ENCODE assay signal across 19 cellular contexts in the genomic region with DNA sequence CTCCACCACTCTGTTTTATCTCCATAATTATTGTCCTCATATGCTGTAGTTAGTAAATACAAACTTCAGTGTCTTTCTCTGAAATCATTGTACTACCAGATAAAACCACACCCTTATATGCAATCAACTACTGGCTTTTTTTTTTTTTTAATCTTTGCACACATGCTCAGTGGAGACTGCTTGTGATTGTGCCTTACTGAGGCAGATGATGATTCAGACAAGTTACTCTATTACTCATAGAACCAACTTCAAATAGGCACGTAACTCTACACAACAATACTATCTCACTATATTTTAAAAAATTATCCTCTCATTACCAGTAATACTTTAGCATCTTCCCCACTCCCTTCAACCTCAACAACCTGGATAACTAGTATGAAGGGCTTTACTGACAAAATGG.
"Had no signal": no experiment of that assay in that cellular context is flagged by ENCODE, and none has a peak within 500 bp of the region (broad histone marks: within the 10 kb centered on the region; RNA-seq: fewer than 3 reads in every experiment).

No MANE protein-coding gene starts in this region.

- H3K4me3 ChIP-seq: dorsolateral prefrontal cortex, gastrocnemius medialis, lung, spleen, thyroid gland had no signal

- ATAC-seq: activated T-cell treated with anti-CD3 and anti-CD28 coated beads, Interleukin-2, amount 50 U/mL, for 4 hours; gastrocnemius medialis; left lobe of liver; natural killer cell treated with Interleukin-12 subunit alpha and Interleukin-12 subunit beta and Interleukin-15 and Interleukin-18, amount 100 ng/mL, for 72 hours; sciatic nerve had no signal

- H3K27me3 Mint-ChIP-seq: activated CD4-positive, alpha-beta T cell treated with anti-CD3 and anti-CD28 coated beads, Interleukin-2, amount 10 ng/mL, durations not matched to agents 7 days and 5 days; natural killer cell treated with Interleukin-12 subunit alpha and Interleukin-12 subunit beta and Interleukin-15 and Interleukin-18, amount 100 ng/mL, for 72 hours had no signal

- H3K4me1 Mint-ChIP-seq: activated CD4-positive, alpha-beta T cell treated with anti-CD3 and anti-CD28 coated beads, Interleukin-2, amount 10 ng/mL, durations not matched to agents 7 days and 5 days; mesothelial cell of epicardium had no signal

- H3K27ac Mint-ChIP-seq: activated CD4-positive, alpha-beta T cell treated with anti-CD3 and anti-CD28 coated beads, Interleukin-2, amount 10 ng/mL, durations not matched to agents 7 days and 5 days; mesothelial cell of epicardium; natural killer cell treated with Interleukin-12 subunit alpha and Interleukin-12 subunit beta and Interleukin-15 and Interleukin-18, amount 100 ng/mL, for 72 hours had no signal

- H3K27ac ChIP-seq: dorsolateral prefrontal cortex, gastrocnemius medialis, neutrophil, spleen, thyroid gland had no signal

- H3K27me3 ChIP-seq: dorsolateral prefrontal cortex, gastrocnemius medialis, neutrophil, spleen, thyroid gland had no signal

- H3K9me3 Mint-ChIP-seq: activated T-cell treated with anti-CD3 and anti-CD28 coated beads, Interleukin-2, amount 50 U/mL, for 4 hours; mesothelial cell of epicardium had no signal

- DNase-seq: activated CD4-positive, alpha-beta T cell treated with anti-CD3 and anti-CD28 coated beads, Interleukin-2, amount 10 ng/mL, durations not matched to agents 7 days and 5 days; activated CD4-positive, CD25-positive, alpha-beta regulatory T cell; activated CD8-positive, alpha-beta memory T cell treated with anti-CD3 and anti-CD28 coated beads, Interleukin-2, amount 50 U/mL, for 4 hours; activated naive CD4-positive, alpha-beta T cell treated with anti-CD3 and anti-CD28 coated beads, Interleukin-2, amount 50 U/mL, for 16 hours; activated T-cell treated with anti-CD3 and anti-CD28 coated beads, Interleukin-2, amount 50 U/mL, for 4 hours; caudate nucleus; dorsolateral prefrontal cortex; gastrocnemius medialis; head of caudate nucleus; kidney; spleen; stimulated activated naive CD4-positive, alpha-beta T cell; thyroid gland had no signal

- H3K36me3 ChIP-seq: gastrocnemius medialis, neutrophil, spleen, thyroid gland had no signal

- H3K36me3 Mint-ChIP-seq: mesothelial cell of epicardium; natural killer cell treated with Interleukin-12 subunit alpha and Interleukin-12 subunit beta and Interleukin-15 and Interleukin-18, amount 100 ng/mL, for 72 hours had no signal

- H3K4me3 Mint-ChIP-seq: activated CD4-positive, alpha-beta T cell treated with anti-CD3 and anti-CD28 coated beads, Interleukin-2, amount 10 ng/mL, durations not matched to agents 7 days and 5 days; activated T-cell treated with anti-CD3 and anti-CD28 coated beads, Interleukin-2, amount 50 U/mL, for 4 hours; mesothelial cell of epicardium; natural killer cell treated with Interleukin-12 subunit alpha and Interleukin-12 subunit beta and Interleukin-15 and Interleukin-18, amount 100 ng/mL, for 72 hours had no signal

- H3K4me1 ChIP-seq: gastrocnemius medialis, spleen, thyroid gland had no signal
